ENCODE assay signal across 8 cellular contexts in the genomic region with DNA sequence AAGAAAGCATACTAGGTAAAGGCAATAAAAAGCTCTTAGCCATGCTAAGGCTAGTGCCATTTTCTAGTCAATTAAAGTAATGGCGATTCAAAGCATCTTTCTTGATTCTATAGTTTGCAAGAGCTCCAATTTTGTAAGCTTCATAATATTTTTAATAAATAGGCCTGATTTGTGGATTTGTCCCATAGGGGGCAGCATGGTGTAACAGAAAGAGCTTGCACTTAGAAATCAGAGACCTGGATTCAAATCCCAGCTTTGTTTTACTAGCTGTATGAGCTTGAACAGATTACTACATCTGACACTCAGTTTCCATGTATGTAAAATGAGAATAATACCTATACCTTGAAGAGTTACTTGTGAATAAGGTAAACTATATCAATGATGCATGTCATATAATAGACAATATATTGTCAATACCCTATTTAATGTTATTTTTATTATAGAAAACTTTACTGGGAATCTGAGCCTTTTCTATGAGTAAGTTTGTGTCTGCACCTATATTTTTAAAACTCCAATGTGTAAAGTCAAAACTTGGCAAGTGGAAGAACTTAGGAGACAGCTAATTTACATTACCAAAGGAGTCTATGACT.
DNase-seq lines count a peak whose midpoint lies in the region; ATAC-seq, FAIRE-seq and TF ChIP-seq lines count a peak whose summit lies in the region.

No MANE protein-coding gene starts in this region.

- H3K36me3 Mint-ChIP-seq in Calu3 (ENCODE audit: insufficient read depth, unreplicated experiment), result no peaks in the 10 kb centered on the region

- intact Hi-C loops in Calu3 (cut with micrococcal nuclease; ENCODE audit: unreplicated experiment), result loop anchor here (2.0 to 10.0 kb wide), 2 partner anchors 217 to 275 kb away; no protein-coding TSS in a partner anchor

- DNase-seq in Calu3 (peak; percentile 22), HS-27A (ENCODE audit: low read depth) (peak; percentile 9), kidney tubule cell (ENCODE audit: low spot score) (peak; percentile 49), NCI-H2081 (lab: John Stamatoyannopoulos, UW) (no peak)

- ATAC-seq in HG02852 (IDR thresholded peaks at IDR 0.05; ENCODE audit: unreplicated experiment) (no peak), GM21367 (IDR thresholded peaks at IDR 0.05; ENCODE audit: unreplicated experiment) (no peak), HG03354 (IDR thresholded peaks at IDR 0.05; ENCODE audit: poor library complexity, severe bottlenecking, unreplicated experiment) (no peak)

- H3K27ac Mint-ChIP-seq in Calu3 (ENCODE audit: unreplicated experiment), result no peak overlapping the region

- no peak for TF ChIP-seq CTCF in Calu3 (IDR thresholded peaks at IDR 0.05; ENCODE audit: unreplicated experiment)

- BruUV-seq in Calu3 (replicated peaks; lab: Mats Ljungman, UMichigan), result no TSS peak

- H3K9me3 Mint-ChIP-seq in Calu3 (ENCODE audit: low read depth, unreplicated experiment), result no peaks in the 10 kb centered on the region

- no peak overlapping the region for H3K4me3 Mint-ChIP-seq in Calu3 (ENCODE audit: low read depth, unreplicated experiment)

- CTCF ChIA-PET in Calu3 (lab: Charles Lee), result interaction anchor here (0.5 to 1.5 kb wide), 7 partner anchors 22 to 389 kb away, joined by 3 to 24 read pairs (median 5); no protein-coding TSS in a partner anchor

- FAIRE-seq in TTC549 (lab: Jason Lieb, UNC), result peak; percentile 78

- no peaks in the 10 kb centered on the region for H3K4me1 Mint-ChIP-seq in Calu3 (ENCODE audit: low read depth, unreplicated experiment)

- peaks cover 34% of the 10 kb centered on the region for H3K27me3 Mint-ChIP-seq in Calu3 (ENCODE audit: unreplicated experiment)

Comparison
In these comparisons a context has a peak if more than half of its experiments do, and no peak if none do; other contexts are left out.
1. DNase-seq: peak in Calu3 (single experiment), HS-27A (single experiment) and kidney tubule cell (single experiment); none in NCI-H2081 (0 of 2).